ENCODE assay signal across 8 cellular contexts in the genomic region with DNA sequence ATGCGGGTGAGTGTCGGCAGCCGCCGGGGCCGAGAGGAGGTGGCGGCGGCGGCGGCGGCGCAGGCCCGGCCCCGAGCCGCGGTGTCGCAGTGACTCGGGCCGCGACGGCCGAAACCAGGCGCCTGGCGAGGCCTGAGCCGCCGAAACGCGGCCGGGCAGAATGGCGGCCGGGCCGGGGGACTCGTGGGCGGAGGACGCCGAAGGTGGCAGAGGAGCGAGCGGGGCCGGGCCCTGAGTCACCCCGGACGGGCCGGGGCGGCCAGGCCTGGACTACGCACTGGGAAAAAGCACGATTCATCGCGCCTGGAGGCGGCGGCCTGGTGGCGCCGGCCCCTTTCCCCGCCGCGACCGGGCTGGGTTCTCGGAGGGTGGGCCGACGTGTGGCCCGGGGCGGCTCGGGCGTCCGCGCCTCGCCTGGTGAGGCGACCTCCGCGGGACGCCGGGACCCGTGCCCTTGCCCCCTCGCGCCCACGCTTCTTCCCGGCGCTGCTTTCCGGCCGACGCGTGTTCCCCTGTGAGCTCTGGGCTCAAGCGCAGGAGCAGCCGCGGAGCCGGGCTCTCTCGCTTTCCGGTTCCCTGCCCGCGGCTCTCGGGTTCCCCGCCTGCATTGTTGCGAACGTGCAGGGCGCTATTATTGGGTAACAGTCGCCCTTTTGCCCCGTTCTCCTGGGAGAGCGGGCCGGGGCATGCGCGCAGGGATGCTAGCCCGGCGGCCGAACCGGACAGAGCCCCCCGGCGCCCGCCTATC. TPM values are rescaled to one million over a fixed set of nuclear protein-coding genes. Genes with fewer than 3 reads are reported as not detected.
DNase-seq lines count a peak whose midpoint lies in the region; ATAC-seq, FAIRE-seq and TF ChIP-seq lines count a peak whose summit lies in the region.

No MANE protein-coding gene starts in this region.

- H3K36me3 ChIP-seq in BE2C (peaks cover 7% of the 10 kb centered on the region), aorta (ENCODE audit: control insufficient read depth in 1 of 2, insufficient read depth in 2 of 2, low read length in 1 of 2) (no peaks in the 10 kb centered on the region)

- H3K27ac ChIP-seq in aorta (ENCODE audit: low read depth in 1 of 2, low read length in 2 of 2), result peak overlapping the region; percentile 83 to 99

- H3K4me3 ChIP-seq in BE2C (ENCODE audit: low read depth, low read length), result peak overlapping the region; percentile 87
- peak overlapping the region; percentile 99 to 100 for H3K4me3 ChIP-seq in aorta (ENCODE audit: low read length in 2 of 2)

- DNase-seq in BE2C (peak; percentile 62), RCC 7860 (ENCODE audit: low spot score) (peak; percentile 21), head of caudate nucleus (peak in 39 of 42 donors; percentile 15 to 72 (median 45)), posterior cingulate gyrus (peak in 9 of 10 donors; percentile 20 to 89 (median 29)), aorta (peak; percentile 72 to 88)
- peak; percentile 62 for DNase-seq in activated naive CD4-positive, alpha-beta T cell treated with Interleukin-2 at 50 U/mL for 16 hours

- intact Hi-C loops in head of caudate nucleus (cut with DNase I), result loop anchor here (10.0 kb wide), 1 partner anchor 186 kb away; a partner anchor contains a TSS
- intact Hi-C loops in posterior cingulate gyrus (cut with DNase I), result no loop called here
- intact Hi-C loops in aorta (cut with DNase I), result loop anchor here (5.0 to 10.0 kb wide), 2 partner anchors 33 to 186 kb away; a partner anchor contains a TSS

- WGBS in aorta, 2 donors, result 0 to 1% methylated on average over 66 to 105 of the region's 105 CpGs

- no peak for TF ChIP-seq CTCF in BE2C (IDR thresholded peaks at IDR 0.05; ENCODE audit: low read depth, low read length)

- ATAC-seq in GM18870 (IDR thresholded peaks at IDR 0.05; ENCODE audit: unreplicated experiment) (peak; percentile 35), HG03064 (IDR thresholded peaks at IDR 0.05; ENCODE audit: low read depth, unreplicated experiment) (peak; percentile 35), aorta (ENCODE audit: low FRiP score) (peak; percentile 62)

- H3K27me3 ChIP-seq in BE2C (peaks cover 4% of the 10 kb centered on the region), aorta (ENCODE audit: control insufficient read depth in 1 of 2, insufficient read depth in 2 of 2, low read length in 1 of 2) (no peaks in the 10 kb centered on the region)

- no peaks in the 10 kb centered on the region for H3K9me3 ChIP-seq in BE2C
- no peaks in the 10 kb centered on the region for H3K9me3 ChIP-seq in aorta (ENCODE audit: control insufficient read depth, low read length)

- FAIRE-seq in RCC 7860 (lab: Jason Lieb, UNC), result no peak

- peaks cover 14% of the 10 kb centered on the region for H3K4me1 ChIP-seq in BE2C
- peaks cover 7% of the 10 kb centered on the region in 2 donors for H3K4me1 ChIP-seq in aorta (ENCODE audit: control insufficient read depth in 1 of 2, insufficient read depth in 2 of 2, low read length in 2 of 2)

RNA-seq across cellular contexts. Expression of a gene that starts 0.5 kb away (rescaled TPM):
- 31.4 TPM for polyA plus RNA-seq in BE2C (2012; ENCODE audit: insufficient read depth, insufficient read length, low read depth)
- total RNA-seq in aorta, result 10 to 100 TPM; 43.8 to 49.7 TPM
- 10 to 100 TPM; 24.5 to 34.5 TPM for polyA plus RNA-seq in aorta

Comparison
In these comparisons a context has a peak if more than half of its experiments do, and no peak if none do; other contexts are left out.
1. Peak in every context shown above with its lines: DNase-seq, ATAC-seq, H3K4me3 ChIP-seq and H3K27ac ChIP-seq.
2. DNase-seq: peak in every context shown above with its lines; median percentile 80 in aorta; 62 in BE2C; 62 in activated naive CD4-positive, alpha-beta T cell treated with Interleukin-2 at 50 U/mL for 16 hours; 45 in head of caudate nucleus; 29 in posterior cingulate gyrus; 21 in RCC 7860.